In genomic region chr3:112247900-112248299, GRCh38 we compare ENCODE assay signal across 1 cellular context.
TF ChIP-seq lines count a peak whose summit lies in the region.

No MANE protein-coding gene starts in this region.

TF ChIP-seq in GM12878, 131 proteins besides CTCF, POLR2A, EP300 and RAD21 (continued from another document and continues in another):
- TF ChIP-seq REST (IDR thresholded peaks at IDR 0.05; ENCODE audit: low read depth, low read length) (no peak), HCFC1 (IDR thresholded peaks at IDR 0.05; ENCODE audit: low read length) (no peak), TBL1XR1 (IDR thresholded peaks at IDR 0.05; ENCODE audit: low read depth, low read length) (no peak), E2F8 (IDR thresholded peaks at IDR 0.05; ENCODE audit: low read depth, partially characterized antibody) (no peak), ZNF207 (IDR thresholded peaks at IDR 0.05; ENCODE audit: borderline replicate concordance) (no peak), GATAD2B (conservative IDR thresholded peaks at IDR 0.05; ENCODE audit: low read depth) (no peak), DPF2 (IDR thresholded peaks at IDR 0.05) (no peak), ASH2L (IDR thresholded peaks at IDR 0.05; ENCODE audit: borderline replicate concordance, low read depth) (no peak), RCOR1 (conservative IDR thresholded peaks at IDR 0.05; ENCODE audit: low read depth, low read length) (no peak), STAT1 (conservative IDR thresholded peaks at IDR 0.05) (no peak), PAX8 (IDR thresholded peaks at IDR 0.05) (no peak), EED (IDR thresholded peaks at IDR 0.05; ENCODE audit: low read depth) (peak; percentile 29; the same call in 1 of the 2 replicates), MYB (IDR thresholded peaks at IDR 0.05; ENCODE audit: borderline replicate concordance, low read depth, low read length) (no peak), NRF1 (conservative IDR thresholded peaks at IDR 0.05; ENCODE audit: low read depth, low read length) (no peak), YY1 (IDR thresholded peaks at IDR 0.05; ENCODE audit: low read depth, low read length) (peak; percentile 81), ATF7 (IDR thresholded peaks at IDR 0.05; ENCODE audit: low read depth) (no peak), TCF7 (IDR thresholded peaks at IDR 0.05; ENCODE audit: borderline replicate concordance) (no peak), NR2C1 (IDR thresholded peaks at IDR 0.05) (no peak), SRF (IDR thresholded peaks at IDR 0.05; ENCODE audit: low read depth in 2 of 2, low read length in 2 of 2) (no peak), KAT2A (conservative IDR thresholded peaks at IDR 0.05; ENCODE audit: control insufficient read depth, low read depth, low read length) (no peak), CREB1 (IDR thresholded peaks at IDR 0.05; ENCODE audit: low read depth) (0 out of 2 replicates have a peak, but pooled peaks have one; percentile 29), SP1 (IDR thresholded peaks at IDR 0.05; ENCODE audit: low read depth, low read length) (no peak), IKZF1 (conservative IDR thresholded peaks at IDR 0.05) (no peak), ZNF622 (IDR thresholded peaks at IDR 0.05) (no peak), TCF3 (IDR thresholded peaks at IDR 0.05; ENCODE audit: borderline replicate concordance, insufficient read depth, low read depth, low read length) (no peak), JUNB (IDR thresholded peaks at IDR 0.05) (peak; percentile 87), MTA3 (IDR thresholded peaks at IDR 0.05; ENCODE audit: borderline replicate concordance, low read length) (0 out of 2 replicates have a peak, but pooled peaks have one; percentile 40), WRNIP1 (IDR thresholded peaks at IDR 0.05; ENCODE audit: borderline replicate concordance, low read depth, low read length) (no peak), NR2F1 (conservative IDR thresholded peaks at IDR 0.05) (no peak), SREBF1 (IDR thresholded peaks at IDR 0.05; ENCODE audit: low read length) (no peak), RAD51 (IDR thresholded peaks at IDR 0.05) (no peak), IRF4 (IDR thresholded peaks at IDR 0.05; ENCODE audit: low read depth, low read length) (peak; percentile 86), ESRRA (IDR thresholded peaks at IDR 0.05; ENCODE audit: low read length) (no peak), IKZF2 (IDR thresholded peaks at IDR 0.05) (no peak), CBX5 (IDR thresholded peaks at IDR 0.05; ENCODE audit: low read depth) (peak; percentile 97), SUZ12 (IDR thresholded peaks at IDR 0.05; ENCODE audit: unreplicated experiment) (no peak), RFX5 (IDR thresholded peaks at IDR 0.05; ENCODE audit: low read depth, low read length) (no peak), CBX3 (IDR thresholded peaks at IDR 0.05; ENCODE audit: borderline replicate concordance, low read depth) (no peak), SKIL (IDR thresholded peaks at IDR 0.05; ENCODE audit: low read depth, poor library complexity, severe bottlenecking) (no peak), MYC (IDR thresholded peaks at IDR 0.05; ENCODE audit: insufficient read depth, insufficient read length, insufficient replicate concordance, low read length, severe bottlenecking) (no peak), ZNF274 (IDR thresholded peaks at IDR 0.05; ENCODE audit: insufficient read depth, insufficient read length) (no peak), FOS (IDR thresholded peaks at IDR 0.05; ENCODE audit: borderline replicate concordance, extremely low read depth, insufficient read length) (no peak), FOXM1 (IDR thresholded peaks at IDR 0.05; ENCODE audit: low read depth, low read length) (no peak), CHD2 (IDR thresholded peaks at IDR 0.05; ENCODE audit: borderline replicate concordance, low read depth, low read length) (no peak), NFIC (IDR thresholded peaks at IDR 0.05; ENCODE audit: low read depth, low read length) (peak; percentile 72), BACH1 (IDR thresholded peaks at IDR 0.05; ENCODE audit: borderline replicate concordance) (no peak), TCF12 (IDR thresholded peaks at IDR 0.05; ENCODE audit: low read depth, low read length) (no peak)
- TF ChIP-seq, protein P1, sequence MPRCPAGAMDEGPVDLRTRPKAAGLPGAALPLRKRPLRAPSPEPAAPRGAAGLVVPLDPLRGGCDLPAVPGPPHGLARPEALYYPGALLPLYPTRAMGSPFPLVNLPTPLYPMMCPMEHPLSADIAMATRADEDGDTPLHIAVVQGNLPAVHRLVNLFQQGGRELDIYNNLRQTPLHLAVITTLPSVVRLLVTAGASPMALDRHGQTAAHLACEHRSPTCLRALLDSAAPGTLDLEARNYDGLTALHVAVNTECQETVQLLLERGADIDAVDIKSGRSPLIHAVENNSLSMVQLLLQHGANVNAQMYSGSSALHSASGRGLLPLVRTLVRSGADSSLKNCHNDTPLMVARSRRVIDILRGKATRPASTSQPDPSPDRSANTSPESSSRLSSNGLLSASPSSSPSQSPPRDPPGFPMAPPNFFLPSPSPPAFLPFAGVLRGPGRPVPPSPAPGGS (IDR thresholded peaks at IDR 0.05; ENCODE audit: borderline replicate concordance, insufficient read depth, low read depth, low read length, poor library complexity, severe bottlenecking) = no peak
- TF ChIP-seq, protein P2, sequence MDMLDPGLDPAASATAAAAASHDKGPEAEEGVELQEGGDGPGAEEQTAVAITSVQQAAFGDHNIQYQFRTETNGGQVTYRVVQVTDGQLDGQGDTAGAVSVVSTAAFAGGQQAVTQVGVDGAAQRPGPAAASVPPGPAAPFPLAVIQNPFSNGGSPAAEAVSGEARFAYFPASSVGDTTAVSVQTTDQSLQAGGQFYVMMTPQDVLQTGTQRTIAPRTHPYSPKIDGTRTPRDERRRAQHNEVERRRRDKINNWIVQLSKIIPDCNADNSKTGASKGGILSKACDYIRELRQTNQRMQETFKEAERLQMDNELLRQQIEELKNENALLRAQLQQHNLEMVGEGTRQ (IDR thresholded peaks at IDR 0.05; ENCODE audit: borderline replicate concordance, low read depth, low read length) = no peak
- TF ChIP-seq, protein P3, sequence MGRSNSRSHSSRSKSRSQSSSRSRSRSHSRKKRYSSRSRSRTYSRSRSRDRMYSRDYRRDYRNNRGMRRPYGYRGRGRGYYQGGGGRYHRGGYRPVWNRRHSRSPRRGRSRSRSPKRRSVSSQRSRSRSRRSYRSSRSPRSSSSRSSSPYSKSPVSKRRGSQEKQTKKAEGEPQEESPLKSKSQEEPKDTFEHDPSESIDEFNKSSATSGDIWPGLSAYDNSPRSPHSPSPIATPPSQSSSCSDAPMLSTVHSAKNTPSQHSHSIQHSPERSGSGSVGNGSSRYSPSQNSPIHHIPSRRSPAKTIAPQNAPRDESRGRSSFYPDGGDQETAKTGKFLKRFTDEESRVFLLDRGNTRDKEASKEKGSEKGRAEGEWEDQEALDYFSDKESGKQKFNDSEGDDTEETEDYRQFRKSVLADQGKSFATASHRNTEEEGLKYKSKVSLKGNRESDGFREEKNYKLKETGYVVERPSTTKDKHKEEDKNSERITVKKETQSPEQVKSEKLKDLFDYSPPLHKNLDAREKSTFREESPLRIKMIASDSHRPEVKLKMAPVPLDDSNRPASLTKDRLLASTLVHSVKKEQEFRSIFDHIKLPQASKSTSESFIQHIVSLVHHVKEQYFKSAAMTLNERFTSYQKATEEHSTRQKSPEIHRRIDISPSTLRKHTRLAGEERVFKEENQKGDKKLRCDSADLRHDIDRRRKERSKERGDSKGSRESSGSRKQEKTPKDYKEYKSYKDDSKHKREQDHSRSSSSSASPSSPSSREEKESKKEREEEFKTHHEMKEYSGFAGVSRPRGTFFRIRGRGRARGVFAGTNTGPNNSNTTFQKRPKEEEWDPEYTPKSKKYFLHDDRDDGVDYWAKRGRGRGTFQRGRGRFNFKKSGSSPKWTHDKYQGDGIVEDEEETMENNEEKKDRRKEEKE (IDR thresholded peaks at IDR 0.05) = no peak
- TF ChIP-seq, protein P4, sequence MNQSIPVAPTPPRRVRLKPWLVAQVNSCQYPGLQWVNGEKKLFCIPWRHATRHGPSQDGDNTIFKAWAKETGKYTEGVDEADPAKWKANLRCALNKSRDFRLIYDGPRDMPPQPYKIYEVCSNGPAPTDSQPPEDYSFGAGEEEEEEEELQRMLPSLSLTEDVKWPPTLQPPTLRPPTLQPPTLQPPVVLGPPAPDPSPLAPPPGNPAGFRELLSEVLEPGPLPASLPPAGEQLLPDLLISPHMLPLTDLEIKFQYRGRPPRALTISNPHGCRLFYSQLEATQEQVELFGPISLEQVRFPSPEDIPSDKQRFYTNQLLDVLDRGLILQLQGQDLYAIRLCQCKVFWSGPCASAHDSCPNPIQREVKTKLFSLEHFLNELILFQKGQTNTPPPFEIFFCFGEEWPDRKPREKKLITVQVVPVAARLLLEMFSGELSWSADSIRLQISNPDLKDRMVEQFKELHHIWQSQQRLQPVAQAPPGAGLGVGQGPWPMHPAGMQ (IDR thresholded peaks at IDR 0.05; ENCODE audit: borderline replicate concordance) = no peak
- TF ChIP-seq, protein P5, sequence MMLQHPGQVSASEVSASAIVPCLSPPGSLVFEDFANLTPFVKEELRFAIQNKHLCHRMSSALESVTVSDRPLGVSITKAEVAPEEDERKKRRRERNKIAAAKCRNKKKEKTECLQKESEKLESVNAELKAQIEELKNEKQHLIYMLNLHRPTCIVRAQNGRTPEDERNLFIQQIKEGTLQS (IDR thresholded peaks at IDR 0.05; ENCODE audit: borderline replicate concordance, extremely low read depth, low read depth, low read length) = no peak
- TF ChIP-seq, protein P6, sequence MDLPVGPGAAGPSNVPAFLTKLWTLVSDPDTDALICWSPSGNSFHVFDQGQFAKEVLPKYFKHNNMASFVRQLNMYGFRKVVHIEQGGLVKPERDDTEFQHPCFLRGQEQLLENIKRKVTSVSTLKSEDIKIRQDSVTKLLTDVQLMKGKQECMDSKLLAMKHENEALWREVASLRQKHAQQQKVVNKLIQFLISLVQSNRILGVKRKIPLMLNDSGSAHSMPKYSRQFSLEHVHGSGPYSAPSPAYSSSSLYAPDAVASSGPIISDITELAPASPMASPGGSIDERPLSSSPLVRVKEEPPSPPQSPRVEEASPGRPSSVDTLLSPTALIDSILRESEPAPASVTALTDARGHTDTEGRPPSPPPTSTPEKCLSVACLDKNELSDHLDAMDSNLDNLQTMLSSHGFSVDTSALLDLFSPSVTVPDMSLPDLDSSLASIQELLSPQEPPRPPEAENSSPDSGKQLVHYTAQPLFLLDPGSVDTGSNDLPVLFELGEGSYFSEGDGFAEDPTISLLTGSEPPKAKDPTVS (IDR thresholded peaks at IDR 0.05; ENCODE audit: low read depth, low read length) = no peak
